ENCODE assay signal across 13 cellular contexts in genomic region chr2:191512202-191512601, GRCh38.
DNase-seq lines count a peak whose midpoint lies in the region; ATAC-seq and TF ChIP-seq lines count a peak whose summit lies in the region.
"Had no signal": no experiment of that assay in that cellular context is flagged by ENCODE, and none has a peak within 500 bp of the region (broad histone marks: within the 10 kb centered on the region; RNA-seq: fewer than 3 reads in every experiment).

No MANE protein-coding gene starts in this region.

- H3K4me1 ChIP-seq in endodermal cell (ENCODE audit: control insufficient read depth, insufficient read depth, low read length) (no peaks in the 10 kb centered on the region), upper lobe of right lung (no peaks in the 10 kb centered on the region)

- no peaks in the 10 kb centered on the region for H3K4me1 Mint-ChIP-seq in endodermal cell
- peaks cover 22% of the 10 kb centered on the region for H3K4me1 Mint-ChIP-seq in nephron progenitor cell
- H3K4me1 Mint-ChIP-seq: CD14-positive monocyte, IgD-negative memory B cell had no signal

- H3K27me3 Mint-ChIP-seq in endodermal cell (ENCODE audit: insufficient read depth) = no peaks in the 10 kb centered on the region
- no peaks in the 10 kb centered on the region for H3K27me3 Mint-ChIP-seq in nephron progenitor cell (ENCODE audit: low read depth, poor library complexity)

- H3K9me3 ChIP-seq in endodermal cell (ENCODE audit: control insufficient read depth, low read length) (peaks cover 14% of the 10 kb centered on the region), upper lobe of right lung (no peaks in the 10 kb centered on the region)

- H3K27ac Mint-ChIP-seq in endodermal cell (no peak overlapping the region), nephron progenitor cell (peak overlapping the region; percentile 53)
- H3K27ac Mint-ChIP-seq: CD14-positive monocyte; CD8-positive, alpha-beta T cell; IgD-negative memory B cell had no signal

- intact Hi-C loops in upper lobe of right lung (cut with DNase I) = no loop called here

- H3K4me3 Mint-ChIP-seq in endodermal cell (no peak overlapping the region), nephron progenitor cell (no peak overlapping the region)
- H3K4me3 Mint-ChIP-seq: CD14-positive monocyte; CD8-positive, alpha-beta T cell; IgD-negative memory B cell had no signal

- H3K9me3 Mint-ChIP-seq in endodermal cell = peaks cover 17% of the 10 kb centered on the region
- H3K9me3 Mint-ChIP-seq in nephron progenitor cell = peaks cover 13% of the 10 kb centered on the region

- H3K27me3 ChIP-seq in endodermal cell (ENCODE audit: control insufficient read depth, insufficient read depth, low read length, poor library complexity, severe bottlenecking) (no peaks in the 10 kb centered on the region), upper lobe of right lung (no peaks in the 10 kb centered on the region)

- H3K27ac ChIP-seq in endodermal cell (ENCODE audit: low read depth, low read length) (peak overlapping the region; percentile 75), upper lobe of right lung (peak overlapping the region; percentile 65)

- TF ChIP-seq CTCF in endodermal cell (conservative IDR thresholded peaks at IDR 0.05) = no peak
- TF ChIP-seq CTCF in nephron progenitor cell (IDR thresholded peaks at IDR 0.05) = no peak
- no peak for TF ChIP-seq CTCF in upper lobe of right lung (IDR thresholded peaks at IDR 0.05)

- H3K36me3 ChIP-seq in endodermal cell (ENCODE audit: control insufficient read depth, insufficient read depth, low read length) (no peaks in the 10 kb centered on the region), upper lobe of right lung (no peaks in the 10 kb centered on the region)

- no peak overlapping the region for H3K4me3 ChIP-seq in endodermal cell (ENCODE audit: low read length)
- H3K4me3 ChIP-seq in upper lobe of right lung = no peak overlapping the region

- H3K36me3 Mint-ChIP-seq in endodermal cell (ENCODE audit: low read depth) (peaks cover 9% of the 10 kb centered on the region), nephron progenitor cell (ENCODE audit: low read depth) (peaks cover 4% of the 10 kb centered on the region)
- H3K36me3 Mint-ChIP-seq: CD14-positive monocyte; CD8-positive, alpha-beta T cell; IgD-negative memory B cell had no signal

- DNase-seq in NCI-H524 treated with DMSO at 0.1 percent for 48 hours (lab: John Stamatoyannopoulos, UW) = peak; percentile 94
- no peak for DNase-seq in endodermal cell
- no peak for DNase-seq in nephron progenitor cell
- DNase-seq in upper lobe of right lung = no peak
- no peak for DNase-seq in midbrain (lab: John Stamatoyannopoulos, UW)
- no peak for DNase-seq in D341Med (ENCODE audit: low spot score)
- DNase-seq: CD8-positive, alpha-beta T cell; COR-L47; DND-41; GDM1 had no signal

- no peak overlapping the region for H3K9ac ChIP-seq in endodermal cell (ENCODE audit: extremely low read depth, low read length, poor library complexity, severe bottlenecking)

- peak; percentile 62 for ATAC-seq in upper lobe of right lung
- ATAC-seq in HG02642 (IDR thresholded peaks at IDR 0.05; ENCODE audit: poor library complexity, unreplicated experiment) = no peak
- ATAC-seq: CD8-positive, alpha-beta T cell had no signal

- WGBS in endodermal cell (ENCODE audit: insufficient coverage in 1 of 2, insufficient read length in 1 of 2), 2 experiments = 94 to 100% methylated on average over 1 to 6 of the region's 6 CpGs
